ENCODE assay signal across 1 cellular context in genomic region chr1:201042663-201043461, GRCh38.
TF ChIP-seq lines count a peak whose summit lies in the region.

No MANE protein-coding gene starts in this region.

TF ChIP-seq in HepG2, 621 proteins besides CTCF, POLR2A, EP300 and RAD21 (continued from another document):
- TF ChIP-seq, protein P1, sequence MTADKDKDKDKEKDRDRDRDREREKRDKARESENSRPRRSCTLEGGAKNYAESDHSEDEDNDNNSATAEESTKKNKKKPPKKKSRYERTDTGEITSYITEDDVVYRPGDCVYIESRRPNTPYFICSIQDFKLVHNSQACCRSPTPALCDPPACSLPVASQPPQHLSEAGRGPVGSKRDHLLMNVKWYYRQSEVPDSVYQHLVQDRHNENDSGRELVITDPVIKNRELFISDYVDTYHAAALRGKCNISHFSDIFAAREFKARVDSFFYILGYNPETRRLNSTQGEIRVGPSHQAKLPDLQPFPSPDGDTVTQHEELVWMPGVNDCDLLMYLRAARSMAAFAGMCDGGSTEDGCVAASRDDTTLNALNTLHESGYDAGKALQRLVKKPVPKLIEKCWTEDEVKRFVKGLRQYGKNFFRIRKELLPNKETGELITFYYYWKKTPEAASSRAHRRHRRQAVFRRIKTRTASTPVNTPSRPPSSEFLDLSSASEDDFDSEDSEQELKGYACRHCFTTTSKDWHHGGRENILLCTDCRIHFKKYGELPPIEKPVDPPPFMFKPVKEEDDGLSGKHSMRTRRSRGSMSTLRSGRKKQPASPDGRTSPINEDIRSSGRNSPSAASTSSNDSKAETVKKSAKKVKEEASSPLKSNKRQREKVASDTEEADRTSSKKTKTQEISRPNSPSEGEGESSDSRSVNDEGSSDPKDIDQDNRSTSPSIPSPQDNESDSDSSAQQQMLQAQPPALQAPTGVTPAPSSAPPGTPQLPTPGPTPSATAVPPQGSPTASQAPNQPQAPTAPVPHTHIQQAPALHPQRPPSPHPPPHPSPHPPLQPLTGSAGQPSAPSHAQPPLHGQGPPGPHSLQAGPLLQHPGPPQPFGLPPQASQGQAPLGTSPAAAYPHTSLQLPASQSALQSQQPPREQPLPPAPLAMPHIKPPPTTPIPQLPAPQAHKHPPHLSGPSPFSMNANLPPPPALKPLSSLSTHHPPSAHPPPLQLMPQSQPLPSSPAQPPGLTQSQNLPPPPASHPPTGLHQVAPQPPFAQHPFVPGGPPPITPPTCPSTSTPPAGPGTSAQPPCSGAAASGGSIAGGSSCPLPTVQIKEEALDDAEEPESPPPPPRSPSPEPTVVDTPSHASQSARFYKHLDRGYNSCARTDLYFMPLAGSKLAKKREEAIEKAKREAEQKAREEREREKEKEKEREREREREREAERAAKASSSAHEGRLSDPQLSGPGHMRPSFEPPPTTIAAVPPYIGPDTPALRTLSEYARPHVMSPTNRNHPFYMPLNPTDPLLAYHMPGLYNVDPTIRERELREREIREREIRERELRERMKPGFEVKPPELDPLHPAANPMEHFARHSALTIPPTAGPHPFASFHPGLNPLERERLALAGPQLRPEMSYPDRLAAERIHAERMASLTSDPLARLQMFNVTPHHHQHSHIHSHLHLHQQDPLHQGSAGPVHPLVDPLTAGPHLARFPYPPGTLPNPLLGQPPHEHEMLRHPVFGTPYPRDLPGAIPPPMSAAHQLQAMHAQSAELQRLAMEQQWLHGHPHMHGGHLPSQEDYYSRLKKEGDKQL (CRISPR knock-in tag; IDR thresholded peaks at IDR 0.05; ENCODE audit: low read depth), result no peak
- TF ChIP-seq ZNF558 (CRISPR knock-in tag; IDR thresholded peaks at IDR 0.05; ENCODE audit: borderline replicate concordance), result no peak
- TF ChIP-seq HOXA3 (CRISPR knock-in tag; IDR thresholded peaks at IDR 0.05), result no peak
- TF ChIP-seq STAG1 (CRISPR knock-in tag; IDR thresholded peaks at IDR 0.05), result peak; percentile 91
- TF ChIP-seq ZNF737 (CRISPR knock-in tag; IDR thresholded peaks at IDR 0.05; ENCODE audit: borderline replicate concordance), result no peak
- no peak for TF ChIP-seq NR2C2 (CRISPR knock-in tag; IDR thresholded peaks at IDR 0.05; ENCODE audit: borderline replicate concordance)
- no peak for TF ChIP-seq ZNF263 (CRISPR knock-in tag; IDR thresholded peaks at IDR 0.05)
- TF ChIP-seq, protein P2, sequence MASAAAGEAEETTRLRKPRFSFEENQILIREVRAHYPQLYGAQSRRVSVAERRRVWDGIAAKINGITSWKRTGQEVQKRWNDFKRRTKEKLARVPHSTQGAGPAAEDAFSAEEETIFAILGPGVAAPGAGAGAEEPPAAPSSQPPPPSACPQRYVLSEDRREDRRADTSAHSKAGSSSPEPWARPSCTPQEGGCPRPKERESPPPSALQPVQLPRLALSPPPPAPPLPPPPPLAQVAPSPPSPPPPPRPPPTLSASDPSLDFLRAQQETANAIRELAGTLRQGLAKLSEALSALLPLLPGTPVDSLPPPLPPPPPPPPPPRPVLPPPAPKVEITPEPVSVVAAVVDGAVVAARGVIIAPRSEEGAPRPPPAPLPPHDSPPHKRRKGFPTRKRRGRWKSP (CRISPR knock-in tag; IDR thresholded peaks at IDR 0.05), result no peak
- TF ChIP-seq, protein P3, sequence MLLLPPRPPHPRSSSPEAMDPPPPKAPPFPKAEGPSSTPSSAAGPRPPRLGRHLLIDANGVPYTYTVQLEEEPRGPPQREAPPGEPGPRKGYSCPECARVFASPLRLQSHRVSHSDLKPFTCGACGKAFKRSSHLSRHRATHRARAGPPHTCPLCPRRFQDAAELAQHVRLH (CRISPR knock-in tag; IDR thresholded peaks at IDR 0.05; ENCODE audit: borderline replicate concordance, low read depth), result no peak
- TF ChIP-seq HNRNPUL1 (IDR thresholded peaks at IDR 0.05; ENCODE audit: low read depth, low read length), result no peak
- no peak for TF ChIP-seq HES4 (CRISPR knock-in tag; IDR thresholded peaks at IDR 0.05; ENCODE audit: borderline replicate concordance)
- TF ChIP-seq STAT6 (CRISPR knock-in tag; IDR thresholded peaks at IDR 0.05; ENCODE audit: borderline replicate concordance), result no peak
- TF ChIP-seq ZNF567 (CRISPR knock-in tag; IDR thresholded peaks at IDR 0.05; ENCODE audit: borderline replicate concordance), result no peak
- no peak for TF ChIP-seq U2AF2 (IDR thresholded peaks at IDR 0.05; ENCODE audit: low read depth, low read length)
- no peak for TF ChIP-seq MED8 (CRISPR knock-in tag; IDR thresholded peaks at IDR 0.05; ENCODE audit: insufficient replicate concordance)
- TF ChIP-seq DNMT1 (CRISPR knock-in tag; IDR thresholded peaks at IDR 0.05), result 0 out of 2 replicates have a peak, but pooled peaks have one; percentile 24
- TF ChIP-seq DPF2 (CRISPR knock-in tag; IDR thresholded peaks at IDR 0.05; ENCODE audit: borderline replicate concordance, low read depth), result no peak
